In the genomic region with DNA sequence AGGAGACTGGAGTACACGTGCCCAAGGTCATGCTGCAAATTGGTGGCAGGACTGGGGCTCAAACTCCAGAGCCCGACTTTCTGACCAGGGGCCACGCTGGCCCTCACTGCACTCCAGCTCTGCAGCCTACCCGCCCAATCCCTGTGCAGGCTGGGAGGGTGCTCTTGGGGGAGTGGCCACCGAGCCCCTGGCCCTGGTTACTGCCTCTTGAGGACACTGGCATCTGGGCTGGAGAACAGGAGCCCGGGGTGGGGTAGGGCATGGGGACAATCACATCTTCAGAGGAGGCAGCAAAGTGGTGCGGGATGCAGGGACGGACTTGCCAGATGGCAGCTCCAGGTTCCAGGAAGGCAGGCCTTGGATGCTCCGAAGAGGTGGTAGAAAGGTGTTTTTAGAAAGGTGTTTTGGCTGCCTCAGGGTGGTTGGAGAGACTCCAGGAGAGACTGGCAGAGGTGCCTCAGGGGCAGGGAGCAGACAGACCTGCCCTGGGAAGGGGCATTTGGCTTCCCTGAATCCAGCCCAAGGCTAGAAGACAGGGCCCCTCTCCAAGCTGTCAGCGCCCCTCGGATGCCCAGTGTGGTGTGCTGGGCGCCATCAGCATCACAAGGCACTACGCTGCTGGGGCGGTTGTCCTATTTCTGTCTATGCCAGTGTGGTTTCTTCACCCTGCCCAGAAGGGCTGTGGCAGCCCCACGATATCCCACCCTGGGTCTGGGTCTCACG, we compare ENCODE assay signal across 17 cellular contexts.
A peak's percentile ranks its signal among the peaks of the same experiment; 100 is the strongest.
DNase-seq lines count a peak whose midpoint lies in the region; ATAC-seq, FAIRE-seq and TF ChIP-seq lines count a peak whose summit lies in the region.
"Had no signal": no experiment of that assay in that cellular context is flagged by ENCODE, and none has a peak within 500 bp of the region (broad histone marks: within the 10 kb centered on the region; RNA-seq: fewer than 3 reads in every experiment).

No MANE protein-coding gene starts in this region.

- 84% methylated on average over 7 of the region's 16 CpGs for WGBS in esophagus muscularis mucosa
- 88% methylated on average over 16 of the region's 16 CpGs for WGBS in smooth muscle cell (ENCODE audit: low lambda C conversion rate)

- H3K27ac Mint-ChIP-seq in neural crest cell (ENCODE audit: unreplicated experiment), result no peak overlapping the region
- H3K27ac Mint-ChIP-seq: nephron progenitor cell had no signal

- no peaks in the 10 kb centered on the region for H3K36me3 ChIP-seq in esophagus muscularis mucosa
- no peaks in the 10 kb centered on the region for H3K36me3 ChIP-seq in vagina
- no peaks in the 10 kb centered on the region for H3K36me3 ChIP-seq in smooth muscle cell (ENCODE audit: low read depth)
- H3K36me3 ChIP-seq: spleen had no signal

- H3K4me1 ChIP-seq in esophagus muscularis mucosa (peaks cover 46 to 98% (median 96%) of the 10 kb centered on the region in 4 donors), vagina (peaks cover 60% of the 10 kb centered on the region), smooth muscle cell (ENCODE audit: low read depth) (peaks cover 3% of the 10 kb centered on the region)

- peak; percentile 67 for DNase-seq in Right ventricle myocardium inferior (ENCODE audit: missing footprints)
- no peak for DNase-seq in left cardiac atrium
- no peak for DNase-seq in esophagus muscularis mucosa (ENCODE audit: extremely low spot score)
- DNase-seq in neural crest cell (ENCODE audit: low read depth, low spot score), result no peak
- DNase-seq in vagina (ENCODE audit: extremely low spot score in 2 of 2), result no peak
- DNase-seq in smooth muscle cell (lab: John Stamatoyannopoulos, UW; ENCODE audit: unreplicated experiment), result no peak
- no peak for DNase-seq in iPS-NIHi11 (ENCODE audit: low spot score)
- no peak for DNase-seq in GM12892 (ENCODE audit: insufficient read length)
- DNase-seq: activated CD4-positive, alpha-beta T cell treated with anti-CD3 and anti-CD28 coated beads for 1 hour; central memory CD4-positive, alpha-beta T cell; DMS153; Karpas-422; NCI-H187 treated with DMSO at 0.1 percent for 48 hours; nephron progenitor cell; spleen; SW 1271 had no signal

- TF ChIP-seq EP300 in esophagus muscularis mucosa (IDR thresholded peaks at IDR 0.05), result no peak

- H3K4me1 Mint-ChIP-seq in neural crest cell, result peaks cover 52% of the 10 kb centered on the region

- H3K27me3 ChIP-seq in esophagus muscularis mucosa (no peaks in the 10 kb centered on the region), vagina (no peaks in the 10 kb centered on the region), smooth muscle cell (ENCODE audit: low read depth) (no peaks in the 10 kb centered on the region)

- peak overlapping the region; percentile 19 for H3K4me3 Mint-ChIP-seq in neural crest cell

- no peak for TF ChIP-seq CTCF in esophagus muscularis mucosa (IDR thresholded peaks at IDR 0.05)
- no peak for TF ChIP-seq CTCF in neural crest cell (conservative IDR thresholded peaks at IDR 0.05)
- no peak for TF ChIP-seq CTCF in vagina (IDR thresholded peaks at IDR 0.05)
- TF ChIP-seq CTCF in smooth muscle cell (IDR thresholded peaks at IDR 0.05; ENCODE audit: borderline replicate concordance, insufficient read depth, poor library complexity, severe bottlenecking), result no peak

- H3K9ac ChIP-seq in smooth muscle cell (ENCODE audit: low read depth), result no peak overlapping the region

- TF ChIP-seq POLR2A in esophagus muscularis mucosa (IDR thresholded peaks at IDR 0.05; ENCODE audit: low read depth), result no peak
- TF ChIP-seq POLR2A in vagina (IDR thresholded peaks at IDR 0.05), result no peak
- no peak for TF ChIP-seq POLR2A in GM12892 (IDR thresholded peaks at IDR 0.05; ENCODE audit: low read depth, low read length)

- H3F3A ChIP-seq in smooth muscle cell (ENCODE audit: low read depth), result no peaks in the 10 kb centered on the region

- no peaks in the 10 kb centered on the region for H3K9me3 ChIP-seq in esophagus muscularis mucosa
- H3K9me3 ChIP-seq in vagina, result no peaks in the 10 kb centered on the region
- no peaks in the 10 kb centered on the region for H3K9me3 ChIP-seq in smooth muscle cell (replicated peaks; ENCODE audit: low read depth)
- H3K9me3 ChIP-seq: spleen had no signal

- no peaks in the 10 kb centered on the region for H4K20me1 ChIP-seq in smooth muscle cell (ENCODE audit: low read depth)

- intact Hi-C loops in Right ventricle myocardium inferior (cut with DNase I) (no loop called here), left cardiac atrium (cut with DNase I) (no loop called here), esophagus muscularis mucosa (cut with DNase I) (no loop called here), vagina (cut with DNase I) (loop anchor here (5.0 kb wide), 1 partner anchor 610 kb away; the partner anchor contains the start of gene MYH10)

- no peak overlapping the region for H2AFZ ChIP-seq in smooth muscle cell (ENCODE audit: low read depth)

- H3K27me3 Mint-ChIP-seq in neural crest cell (ENCODE audit: low read depth), result peaks cover 25% of the 10 kb centered on the region

- no peaks in the 10 kb centered on the region for H3K36me3 Mint-ChIP-seq in neural crest cell (ENCODE audit: low read depth)

- H3K4me2 ChIP-seq in smooth muscle cell, result no peak overlapping the region

- H3K27ac ChIP-seq in esophagus muscularis mucosa (replicated peaks in 1 of 4), result peak overlapping the region; percentile 97 to 99 (median 99)
- peak overlapping the region; percentile 97 for H3K27ac ChIP-seq in vagina
- no peak overlapping the region for H3K27ac ChIP-seq in smooth muscle cell (ENCODE audit: low read depth)

- no peak for ATAC-seq in Right ventricle myocardium inferior
- no peak for ATAC-seq in left cardiac atrium

- H3K79me2 ChIP-seq in smooth muscle cell (ENCODE audit: low read depth), result no peaks in the 10 kb centered on the region

- no peak for FAIRE-seq in GM12892 (lab: Jason Lieb, UNC)
- FAIRE-seq: islet of Langerhans had no signal

- no peak overlapping the region for H3K4me3 ChIP-seq in esophagus muscularis mucosa
- H3K4me3 ChIP-seq in vagina, result no peak overlapping the region
- H3K4me3 ChIP-seq in smooth muscle cell, result no peak overlapping the region
- H3K4me3 ChIP-seq: spleen had no signal

- no peaks in the 10 kb centered on the region for H3K9me3 Mint-ChIP-seq in neural crest cell
- H3K9me3 Mint-ChIP-seq: nephron progenitor cell had no signal
